Comparison of ENCODE assay signal across 8 cellular contexts in the genomic region with DNA sequence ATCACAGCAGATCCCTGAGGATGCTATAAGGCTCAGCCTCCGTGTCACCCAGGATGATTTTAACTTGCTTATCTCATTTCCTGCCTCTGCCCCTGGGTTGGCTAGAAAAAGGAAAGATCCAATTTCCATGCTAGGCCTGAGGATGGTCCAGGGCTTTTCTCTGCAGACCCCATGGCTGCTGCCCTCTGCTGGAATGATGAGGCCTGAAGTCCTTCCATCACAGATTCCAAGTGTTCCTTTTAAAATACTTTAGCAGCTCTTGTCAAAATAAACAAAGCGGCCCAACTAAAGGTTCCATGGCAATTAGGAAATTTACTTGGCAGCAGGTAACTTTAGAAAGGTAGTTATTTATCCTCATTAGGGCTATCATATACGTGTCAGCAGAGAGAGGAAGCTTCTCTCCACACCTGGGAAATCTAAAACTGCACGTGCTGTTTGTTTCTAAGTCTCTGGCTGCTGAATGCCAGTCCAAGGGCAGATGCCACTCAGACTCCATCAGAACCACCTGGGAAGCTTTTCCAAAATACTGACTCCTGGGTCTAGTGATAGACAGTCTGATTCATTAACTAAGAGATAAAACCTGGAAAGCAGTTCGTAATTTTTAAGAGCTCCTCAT.
DNase-seq lines count a peak whose midpoint lies in the region; TF ChIP-seq lines count a peak whose summit lies in the region.

No MANE protein-coding gene starts in this region.

- DNase-seq in ELF-1 (ENCODE audit: low read depth, low spot score) (peak; percentile 66), NCI-H2081 (lab: John Stamatoyannopoulos, UW) (peak; percentile 72), dermis blood vessel endothelial cell (peak; percentile 60), nephron progenitor cell (peak; percentile 55), cerebellar nuclear complex (lab: John Stamatoyannopoulos, UW) (no peak), occipital lobe (lab: John Stamatoyannopoulos, UW) (no peak), SIG-M5 (lab: John Stamatoyannopoulos, UW) (no peak)
- no peak for DNase-seq in activated CD4-positive, CD25-positive, alpha-beta regulatory T cell (lab: John Stamatoyannopoulos, UW)

- H3K9me3 Mint-ChIP-seq in nephron progenitor cell = no peaks in the 10 kb centered on the region

- H3K27me3 Mint-ChIP-seq in nephron progenitor cell (ENCODE audit: low read depth, poor library complexity) = peaks cover 20% of the 10 kb centered on the region

- H3K27ac Mint-ChIP-seq in nephron progenitor cell = no peak overlapping the region

- H3K4me1 Mint-ChIP-seq in nephron progenitor cell = peaks cover 13% of the 10 kb centered on the region

- H3K4me3 Mint-ChIP-seq in nephron progenitor cell = no peak overlapping the region

- no peaks in the 10 kb centered on the region for H3K36me3 Mint-ChIP-seq in nephron progenitor cell (ENCODE audit: low read depth)

- TF ChIP-seq CTCF in nephron progenitor cell (IDR thresholded peaks at IDR 0.05) = peak; percentile 69

Comparison
In these comparisons a context has a peak if more than half of its experiments do, and no peak if none do; other contexts are left out.
1. DNase-seq: peak in ELF-1 (single experiment), NCI-H2081 (2 of 2), dermis blood vessel endothelial cell (single experiment) and nephron progenitor cell (single experiment); none in cerebellar nuclear complex (0 of 2), occipital lobe (single experiment), activated CD4-positive, CD25-positive, alpha-beta regulatory T cell (0 of 4) and SIG-M5 (single experiment).